8 cellular contexts compared by ENCODE assay signal in the genomic region with DNA sequence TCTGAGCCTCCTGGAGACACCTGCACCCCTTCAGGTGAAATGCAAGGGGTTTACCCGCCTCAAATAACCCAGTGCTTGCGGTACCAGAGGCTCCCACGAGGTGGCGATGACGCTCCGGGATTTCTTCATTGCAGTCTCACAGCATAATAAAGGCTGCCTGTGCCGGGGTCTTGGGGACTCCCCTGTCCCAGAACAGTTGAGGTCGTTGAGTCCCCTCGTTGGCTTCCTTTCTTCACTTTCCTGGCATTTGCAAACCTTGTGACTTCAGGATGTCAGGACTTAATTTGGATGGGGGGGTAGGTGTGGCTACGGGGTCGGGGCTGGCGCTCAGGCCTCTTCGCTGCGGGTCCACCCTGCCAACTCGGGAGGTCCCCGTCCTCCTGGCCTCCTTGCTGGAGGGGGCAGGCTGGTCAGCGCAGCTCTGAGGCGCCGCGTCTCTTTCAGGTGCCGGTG. TPM values are rescaled to one million over a fixed set of nuclear protein-coding genes. Genes with fewer than 3 reads are reported as not detected.
A peak's percentile ranks its signal among the peaks of the same experiment; 100 is the strongest.
DNase-seq lines count a peak whose midpoint lies in the region; ATAC-seq and TF ChIP-seq lines count a peak whose summit lies in the region.

No MANE protein-coding gene starts in this region.

- in situ Hi-C loops in mammary epithelial cell (cut with MboI; ENCODE audit: low sequenced_read_pairs in 2 of 2), result loop anchor here (5.0 kb wide), 2 partner anchors 70 to 80 kb away; no protein-coding TSS in a partner anchor

- no peaks in the 10 kb centered on the region for H3K9me3 ChIP-seq in mammary epithelial cell (replicated peaks; ENCODE audit: insufficient read depth, low read length)

- no peak overlapping the region for H3K9ac ChIP-seq in mammary epithelial cell (ENCODE audit: insufficient read depth, low read length)

- peaks cover 2% of the 10 kb centered on the region for H3K27me3 ChIP-seq in mammary epithelial cell (ENCODE audit: insufficient read depth, low read length)

- H3K27ac ChIP-seq in mammary epithelial cell (ENCODE audit: insufficient read depth, low read depth, low read length), result no peak overlapping the region

- no peaks in the 10 kb centered on the region for H3K79me2 ChIP-seq in mammary epithelial cell (ENCODE audit: insufficient read depth, low read length)

- no peak overlapping the region for H2AFZ ChIP-seq in mammary epithelial cell (ENCODE audit: low read depth, low read length)

- H3K36me3 ChIP-seq in mammary epithelial cell (ENCODE audit: insufficient read depth, low read length), result peaks cover 3% of the 10 kb centered on the region

- DNase-seq in DMS 273 (lab: John Stamatoyannopoulos, UW; ENCODE audit: unreplicated experiment) (peak; percentile 79), DMS 273 treated with DMSO at 0.1 percent for 48 hours (lab: John Stamatoyannopoulos, UW) (no peak), NCI-H146 treated with DMSO at 0.1 percent for 48 hours (lab: John Stamatoyannopoulos, UW; ENCODE audit: unreplicated experiment) (peak; percentile 4), mammary epithelial cell (peak; percentile 46), kidney glomerular epithelial cell (lab: John Stamatoyannopoulos, UW) (peak; percentile 42)
- DNase-seq in stimulated activated CD4-positive, alpha-beta T cell treated with anti-CD3 and anti-CD28 coated beads, Interleukin-2, amount 100 ng/mL, for 48 hours, result peak; percentile 91 to 94

- peaks cover 7% of the 10 kb centered on the region for H3K4me1 ChIP-seq in mammary epithelial cell (ENCODE audit: insufficient read depth, low read length)

- no peak overlapping the region for H3K4me3 ChIP-seq in mammary epithelial cell (replicated peaks in 1 of 3; ENCODE audit: insufficient read depth in 1 of 3, low read depth in 2 of 3, low read length in 3 of 3)

- peak; percentile 42 to 60 for ATAC-seq in activated CD4-positive, CD25-positive, alpha-beta regulatory T cell treated with anti-CD3 and anti-CD28 coated beads, Interleukin-2, amount 50 U/mL, for 24 hours
- ATAC-seq in GM18519 (IDR thresholded peaks at IDR 0.05; ENCODE audit: low FRiP score, unreplicated experiment), result no peak

- WGBS in mammary epithelial cell (ENCODE audit: low coverage, missing lambda C conversion rate), result under 1% methylated on average over 8 of the region's 21 CpGs

- H4K20me1 ChIP-seq in mammary epithelial cell (ENCODE audit: insufficient read depth, low read length), result no peaks in the 10 kb centered on the region

- CTCF ChIA-PET in mammary epithelial cell (lab: Charles Lee; ENCODE audit: low non-redundant PET), result no interaction called here

- BruUV-seq in mammary epithelial cell (replicated peaks; lab: Mats Ljungman, UMichigan), result no TSS peak

- intact Hi-C loops in mammary epithelial cell (cut with micrococcal nuclease), result loop anchor here (1.0 to 5.0 kb wide), 4 partner anchors 34 to 350 kb away; no protein-coding TSS in a partner anchor

- dilution Hi-C loops in mammary epithelial cell (cut with HindIII; ENCODE audit: low sequenced_read_pairs), result loop anchor here (5.0 kb wide), 3 partner anchors 40 to 85 kb away; partner anchors contain the start of gene LSMEM2

- peak; percentile 90 to 91 for TF ChIP-seq CTCF in mammary epithelial cell (conservative IDR thresholded peaks at IDR 0.05 in 1 of 2, IDR thresholded peaks at IDR 0.05 in 1 of 2; ENCODE audit: extremely low read depth in 1 of 2, insufficient read depth in 1 of 2, low read depth in 1 of 2, low read length in 2 of 2)

- no peak overlapping the region for H3K4me2 ChIP-seq in mammary epithelial cell (ENCODE audit: insufficient read depth, low read depth, low read length)

RNA-seq across cellular contexts. Expression of gene GNAT1, which starts 1.3 kb away (rescaled TPM):
- total RNA-seq in mammary epithelial cell, result 1 to 10 TPM in 1 of 2 donors, under 1 TPM in 1; 0.17 to 1.8 TPM
- polyA plus RNA-seq in mammary epithelial cell, result 0.05 TPM
- not detected for polyA minus RNA-seq in mammary epithelial cell

RNA-seq across cellular contexts. Expression of gene SLC38A3, which starts 12.4 kb away (rescaled TPM):
- under 1 TPM in 1 of 2 donors, not detected in 1; 0.67 TPM for total RNA-seq in mammary epithelial cell
- polyA plus RNA-seq in mammary epithelial cell, result 0.06 TPM
- polyA minus RNA-seq in mammary epithelial cell, result not detected

RNA-seq across cellular contexts. Expression of gene SEMA3F, which starts 37.6 kb away (rescaled TPM):
- 100 to 1,000 TPM; 102 to 129 TPM for total RNA-seq in mammary epithelial cell
- 108 TPM for polyA plus RNA-seq in mammary epithelial cell
- 76.2 TPM for polyA minus RNA-seq in mammary epithelial cell

RNA-seq across cellular contexts. Expression of gene GNAI2, which starts 43.3 kb away (rescaled TPM):
- total RNA-seq in mammary epithelial cell, result 100 to 1,000 TPM; 176 to 235 TPM
- 511 TPM for polyA plus RNA-seq in mammary epithelial cell
- 320 TPM for polyA minus RNA-seq in mammary epithelial cell
